In the genomic region with DNA sequence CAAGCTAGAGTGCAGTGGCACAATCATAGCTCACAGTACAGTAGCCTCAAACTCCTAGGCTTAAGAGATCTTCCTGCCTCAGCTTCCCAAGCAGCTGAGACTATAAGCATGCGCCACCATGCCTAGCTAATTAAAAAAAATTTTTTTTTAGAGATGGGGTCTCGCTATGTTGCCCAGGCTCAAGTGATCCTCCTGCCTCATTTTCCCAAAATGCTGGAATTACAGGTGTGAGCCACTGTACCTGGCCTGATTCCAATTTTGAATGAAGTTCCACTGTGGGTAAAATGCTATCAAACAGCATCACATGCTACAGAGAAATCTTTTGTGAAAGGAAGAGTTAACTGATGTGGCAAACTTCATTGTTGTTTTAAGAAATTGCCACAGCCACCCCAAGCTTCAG, we compare ENCODE assay signal across 35 cellular contexts.
"Had no signal": no experiment of that assay in that cellular context is flagged by ENCODE, and none has a peak within 500 bp of the region (broad histone marks: within the 10 kb centered on the region; RNA-seq: fewer than 3 reads in every experiment).

No MANE protein-coding gene starts in this region.

- H3K4me3 ChIP-seq: MG63 had no signal

- H3K27me3 ChIP-seq: MG63 had no signal

- DNase-seq: Karpas-422, Kasumi-1, MG63, MM.1S, MV-4-11, NCI-H1048, NCI-H1092, NCI-H1092 treated with DMSO at 0.1 percent for 48 hours, NCI-H1105, NCI-H1105 treated with DMSO at 0.1 percent for 48 hours, NCI-H1417, NCI-H1417 treated with DMSO at 0.1 percent for 48 hours, NCI-H1436, NCI-H1436 treated with DMSO at 0.1 percent for 48 hours, NCI-H146, NCI-H1694, NCI-H1694 treated with DMSO at 0.1 percent for 48 hours, NCI-H187, NCI-H187 treated with DMSO at 0.1 percent for 48 hours, NCI-H1930, NCI-H2029, NCI-H2029 treated with DMSO at 0.1 percent for 48 hours, NCI-H2081, NCI-H2081 treated with DMSO at 0.1 percent for 48 hours, NCI-H2107, NCI-H2171, NCI-H2171 treated with DMSO at 0.1 percent for 48 hours, NCI-H2227 treated with DMSO at 0.1 percent for 48 hours, NCI-H226, NCI-H345, NCI-H446, NCI-H446 treated with DMSO at 0.1 percent for 48 hours, NCI-H510A, NCI-H510A treated with DMSO at 0.1 percent for 48 hours, NCI-H524 had no signal
